ENCODE assay signal across 3 cellular contexts in the genomic region with DNA sequence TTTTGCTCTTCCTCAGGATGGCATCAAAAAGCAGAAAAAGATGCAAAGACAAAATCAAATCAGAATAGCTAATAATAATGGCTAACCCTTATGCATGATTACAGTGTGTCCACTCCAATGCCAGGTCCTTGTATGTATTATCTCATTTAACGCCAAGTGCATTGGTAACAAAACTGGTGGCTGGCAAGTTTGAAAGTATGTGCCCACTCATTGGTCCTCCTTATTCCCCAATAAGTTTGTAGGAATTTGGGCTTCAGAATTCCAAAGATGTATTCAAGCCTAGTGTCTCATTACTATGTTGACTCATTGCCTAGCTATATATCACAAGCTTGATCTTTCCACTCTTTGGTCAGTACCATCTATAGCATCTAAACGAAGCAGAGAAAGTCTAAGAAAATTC.
TF ChIP-seq lines count a peak whose summit lies in the region.

No MANE protein-coding gene starts in this region.

TF ChIP-seq in SK-N-SH treated with all-trans-retinoic acid at 6 μM for 48 hours, 23 proteins besides CTCF, POLR2A, EP300 and RAD21:
- TF ChIP-seq CSDC2 (CRISPR knock-in tag; IDR thresholded peaks at IDR 0.05) (no peak), ZFP30 (CRISPR knock-in tag; IDR thresholded peaks at IDR 0.05) (peak; percentile 72), ESRRG (CRISPR knock-in tag; IDR thresholded peaks at IDR 0.05) (no peak)
- TF ChIP-seq, protein P1, sequence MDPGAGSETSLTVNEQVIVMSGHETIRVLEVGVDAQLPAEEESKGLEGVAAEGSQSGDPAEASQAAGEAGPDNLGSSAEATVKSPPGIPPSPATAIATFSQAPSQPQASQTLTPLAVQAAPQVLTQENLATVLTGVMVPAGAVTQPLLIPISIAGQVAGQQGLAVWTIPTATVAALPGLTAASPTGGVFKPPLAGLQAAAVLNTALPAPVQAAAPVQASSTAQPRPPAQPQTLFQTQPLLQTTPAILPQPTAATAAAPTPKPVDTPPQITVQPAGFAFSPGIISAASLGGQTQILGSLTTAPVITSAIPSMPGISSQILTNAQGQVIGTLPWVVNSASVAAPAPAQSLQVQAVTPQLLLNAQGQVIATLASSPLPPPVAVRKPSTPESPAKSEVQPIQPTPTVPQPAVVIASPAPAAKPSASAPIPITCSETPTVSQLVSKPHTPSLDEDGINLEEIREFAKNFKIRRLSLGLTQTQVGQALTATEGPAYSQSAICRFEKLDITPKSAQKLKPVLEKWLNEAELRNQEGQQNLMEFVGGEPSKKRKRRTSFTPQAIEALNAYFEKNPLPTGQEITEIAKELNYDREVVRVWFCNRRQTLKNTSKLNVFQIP (CRISPR knock-in tag; IDR thresholded peaks at IDR 0.05; ENCODE audit: borderline replicate concordance, low read depth) = no peak

TF ChIP-seq in SK-N-SH, 30 proteins besides CTCF, POLR2A, EP300 and RAD21:
- TF ChIP-seq RFX5 (IDR thresholded peaks at IDR 0.05; ENCODE audit: low read length) (no peak), TEAD4 (IDR thresholded peaks at IDR 0.05; ENCODE audit: borderline replicate concordance, insufficient read depth) (no peak), GATA2 (CRISPR knock-in tag; IDR thresholded peaks at IDR 0.05) (no peak), MXI1 (IDR thresholded peaks at IDR 0.05; ENCODE audit: low read depth, low read length) (no peak), SIN3A (IDR thresholded peaks at IDR 0.05; ENCODE audit: borderline replicate concordance, low read depth, low read length) (no peak), RCOR1 (IDR thresholded peaks at IDR 0.05; ENCODE audit: low read length) (no peak), TCF12 (IDR thresholded peaks at IDR 0.05) (no peak), EZH2phosphoT487 (IDR thresholded peaks at IDR 0.05; ENCODE audit: borderline replicate concordance, low read depth) (no peak)
- TF ChIP-seq, protein P2, sequence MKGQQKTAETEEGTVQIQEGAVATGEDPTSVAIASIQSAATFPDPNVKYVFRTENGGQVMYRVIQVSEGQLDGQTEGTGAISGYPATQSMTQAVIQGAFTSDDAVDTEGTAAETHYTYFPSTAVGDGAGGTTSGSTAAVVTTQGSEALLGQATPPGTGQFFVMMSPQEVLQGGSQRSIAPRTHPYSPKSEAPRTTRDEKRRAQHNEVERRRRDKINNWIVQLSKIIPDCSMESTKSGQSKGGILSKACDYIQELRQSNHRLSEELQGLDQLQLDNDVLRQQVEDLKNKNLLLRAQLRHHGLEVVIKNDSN (IDR thresholded peaks at IDR 0.05; ENCODE audit: borderline replicate concordance, low read depth) = no peak
- TF ChIP-seq, protein P3, sequence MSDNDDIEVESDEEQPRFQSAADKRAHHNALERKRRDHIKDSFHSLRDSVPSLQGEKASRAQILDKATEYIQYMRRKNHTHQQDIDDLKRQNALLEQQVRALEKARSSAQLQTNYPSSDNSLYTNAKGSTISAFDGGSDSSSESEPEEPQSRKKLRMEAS (IDR thresholded peaks at IDR 0.05; ENCODE audit: low read depth) = no peak
- TF ChIP-seq, protein P4, sequence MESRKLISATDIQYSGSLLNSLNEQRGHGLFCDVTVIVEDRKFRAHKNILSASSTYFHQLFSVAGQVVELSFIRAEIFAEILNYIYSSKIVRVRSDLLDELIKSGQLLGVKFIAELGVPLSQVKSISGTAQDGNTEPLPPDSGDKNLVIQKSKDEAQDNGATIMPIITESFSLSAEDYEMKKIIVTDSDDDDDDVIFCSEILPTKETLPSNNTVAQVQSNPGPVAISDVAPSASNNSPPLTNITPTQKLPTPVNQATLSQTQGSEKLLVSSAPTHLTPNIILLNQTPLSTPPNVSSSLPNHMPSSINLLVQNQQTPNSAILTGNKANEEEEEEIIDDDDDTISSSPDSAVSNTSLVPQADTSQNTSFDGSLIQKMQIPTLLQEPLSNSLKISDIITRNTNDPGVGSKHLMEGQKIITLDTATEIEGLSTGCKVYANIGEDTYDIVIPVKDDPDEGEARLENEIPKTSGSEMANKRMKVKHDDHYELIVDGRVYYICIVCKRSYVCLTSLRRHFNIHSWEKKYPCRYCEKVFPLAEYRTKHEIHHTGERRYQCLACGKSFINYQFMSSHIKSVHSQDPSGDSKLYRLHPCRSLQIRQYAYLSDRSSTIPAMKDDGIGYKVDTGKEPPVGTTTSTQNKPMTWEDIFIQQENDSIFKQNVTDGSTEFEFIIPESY (IDR thresholded peaks at IDR 0.05; ENCODE audit: borderline replicate concordance, low read depth) = no peak
- TF ChIP-seq, protein P5, sequence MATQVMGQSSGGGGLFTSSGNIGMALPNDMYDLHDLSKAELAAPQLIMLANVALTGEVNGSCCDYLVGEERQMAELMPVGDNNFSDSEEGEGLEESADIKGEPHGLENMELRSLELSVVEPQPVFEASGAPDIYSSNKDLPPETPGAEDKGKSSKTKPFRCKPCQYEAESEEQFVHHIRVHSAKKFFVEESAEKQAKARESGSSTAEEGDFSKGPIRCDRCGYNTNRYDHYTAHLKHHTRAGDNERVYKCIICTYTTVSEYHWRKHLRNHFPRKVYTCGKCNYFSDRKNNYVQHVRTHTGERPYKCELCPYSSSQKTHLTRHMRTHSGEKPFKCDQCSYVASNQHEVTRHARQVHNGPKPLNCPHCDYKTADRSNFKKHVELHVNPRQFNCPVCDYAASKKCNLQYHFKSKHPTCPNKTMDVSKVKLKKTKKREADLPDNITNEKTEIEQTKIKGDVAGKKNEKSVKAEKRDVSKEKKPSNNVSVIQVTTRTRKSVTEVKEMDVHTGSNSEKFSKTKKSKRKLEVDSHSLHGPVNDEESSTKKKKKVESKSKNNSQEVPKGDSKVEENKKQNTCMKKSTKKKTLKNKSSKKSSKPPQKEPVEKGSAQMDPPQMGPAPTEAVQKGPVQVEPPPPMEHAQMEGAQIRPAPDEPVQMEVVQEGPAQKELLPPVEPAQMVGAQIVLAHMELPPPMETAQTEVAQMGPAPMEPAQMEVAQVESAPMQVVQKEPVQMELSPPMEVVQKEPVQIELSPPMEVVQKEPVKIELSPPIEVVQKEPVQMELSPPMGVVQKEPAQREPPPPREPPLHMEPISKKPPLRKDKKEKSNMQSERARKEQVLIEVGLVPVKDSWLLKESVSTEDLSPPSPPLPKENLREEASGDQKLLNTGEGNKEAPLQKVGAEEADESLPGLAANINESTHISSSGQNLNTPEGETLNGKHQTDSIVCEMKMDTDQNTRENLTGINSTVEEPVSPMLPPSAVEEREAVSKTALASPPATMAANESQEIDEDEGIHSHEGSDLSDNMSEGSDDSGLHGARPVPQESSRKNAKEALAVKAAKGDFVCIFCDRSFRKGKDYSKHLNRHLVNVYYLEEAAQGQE (IDR thresholded peaks at IDR 0.05; ENCODE audit: low read depth, low read length) = no peak

TF ChIP-seq in HepG2, 621 proteins besides CTCF, POLR2A, EP300 and RAD21:
- TF ChIP-seq MYNN (CRISPR knock-in tag; IDR thresholded peaks at IDR 0.05; ENCODE audit: low read depth) (no peak), ZNF792 (CRISPR knock-in tag; IDR thresholded peaks at IDR 0.05) (no peak), ZNF451 (CRISPR knock-in tag; IDR thresholded peaks at IDR 0.05) (no peak), CBX1 (IDR thresholded peaks at IDR 0.05; ENCODE audit: low read depth) (no peak), ZNF850 (CRISPR knock-in tag; conservative IDR thresholded peaks at IDR 0.05) (no peak), ZNF547 (CRISPR knock-in tag; IDR thresholded peaks at IDR 0.05) (no peak), ZNF672 (CRISPR knock-in tag; IDR thresholded peaks at IDR 0.05) (no peak), HOXA3 (CRISPR knock-in tag; IDR thresholded peaks at IDR 0.05) (no peak)
- TF ChIP-seq, protein P6, sequence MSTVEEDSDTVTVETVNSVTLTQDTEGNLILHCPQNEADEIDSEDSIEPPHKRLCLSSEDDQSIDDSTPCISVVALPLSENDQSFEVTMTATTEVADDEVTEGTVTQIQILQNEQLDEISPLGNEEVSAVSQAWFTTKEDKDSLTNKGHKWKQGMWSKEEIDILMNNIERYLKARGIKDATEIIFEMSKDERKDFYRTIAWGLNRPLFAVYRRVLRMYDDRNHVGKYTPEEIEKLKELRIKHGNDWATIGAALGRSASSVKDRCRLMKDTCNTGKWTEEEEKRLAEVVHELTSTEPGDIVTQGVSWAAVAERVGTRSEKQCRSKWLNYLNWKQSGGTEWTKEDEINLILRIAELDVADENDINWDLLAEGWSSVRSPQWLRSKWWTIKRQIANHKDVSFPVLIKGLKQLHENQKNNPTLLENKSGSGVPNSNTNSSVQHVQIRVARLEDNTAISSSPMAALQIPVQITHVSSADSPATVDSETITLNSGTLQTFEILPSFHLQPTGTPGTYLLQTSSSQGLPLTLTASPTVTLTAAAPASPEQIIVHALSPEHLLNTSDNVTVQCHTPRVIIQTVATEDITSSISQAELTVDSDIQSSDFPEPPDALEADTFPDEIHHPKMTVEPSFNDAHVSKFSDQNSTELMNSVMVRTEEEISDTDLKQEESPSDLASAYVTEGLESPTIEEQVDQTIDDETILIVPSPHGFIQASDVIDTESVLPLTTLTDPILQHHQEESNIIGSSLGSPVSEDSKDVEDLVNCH (CRISPR knock-in tag; IDR thresholded peaks at IDR 0.05) = no peak
- TF ChIP-seq, protein P7, sequence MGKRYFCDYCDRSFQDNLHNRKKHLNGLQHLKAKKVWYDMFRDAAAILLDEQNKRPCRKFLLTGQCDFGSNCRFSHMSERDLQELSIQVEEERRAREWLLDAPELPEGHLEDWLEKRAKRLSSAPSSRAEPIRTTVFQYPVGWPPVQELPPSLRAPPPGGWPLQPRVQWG (CRISPR knock-in tag; IDR thresholded peaks at IDR 0.05; ENCODE audit: borderline replicate concordance, low read depth) = no peak
